Comparison of ENCODE assay signal across 9 cellular contexts in the genomic region with DNA sequence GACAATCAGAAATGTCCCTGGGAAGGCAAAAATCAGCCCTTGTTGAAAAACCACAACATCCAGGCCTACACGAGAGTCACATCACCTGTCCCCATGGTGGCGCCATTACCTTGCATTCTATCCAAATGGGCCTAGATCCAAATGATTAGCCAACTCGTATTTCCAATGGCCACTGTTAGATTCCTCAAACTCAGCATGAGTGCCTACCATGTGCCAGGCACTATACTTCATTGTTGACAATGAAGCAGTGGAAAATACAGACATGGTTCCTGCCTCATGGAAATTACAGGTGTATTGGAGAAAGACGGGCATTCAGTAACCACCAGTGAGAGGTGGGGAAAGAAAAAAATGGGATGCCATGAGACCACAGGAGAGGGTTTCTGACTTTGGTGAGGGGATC. TPM values are rescaled to one million over a fixed set of nuclear protein-coding genes. Genes with fewer than 3 reads are reported as not detected.
DNase-seq lines count a peak whose midpoint lies in the region; ATAC-seq, FAIRE-seq and TF ChIP-seq lines count a peak whose summit lies in the region.
"Had no signal": no experiment of that assay in that cellular context is flagged by ENCODE, and none has a peak within 500 bp of the region (broad histone marks: within the 10 kb centered on the region; RNA-seq: fewer than 3 reads in every experiment).

No MANE protein-coding gene starts in this region.

- 47 to 64% methylated on average over 4 of the region's 4 CpGs for WGBS in esophagus squamous epithelium, 2 donors

- H3K4me1 ChIP-seq in esophagus squamous epithelium = peaks cover 4 to 17% (median 4%) of the 10 kb centered on the region in 3 donors

- FAIRE-seq in G401.6 (lab: Jason Lieb, UNC) = peak; percentile 33
- no peak for FAIRE-seq in GM12891 (lab: Jason Lieb, UNC)

- H3K36me3 ChIP-seq in esophagus squamous epithelium = no peaks in the 10 kb centered on the region

- no peak overlapping the region for H3K27ac ChIP-seq in esophagus squamous epithelium

- no peaks in the 10 kb centered on the region for H3K27me3 ChIP-seq in esophagus squamous epithelium

- H3K9me3 ChIP-seq in esophagus squamous epithelium = no peaks in the 10 kb centered on the region

- no peak overlapping the region for H3K4me3 ChIP-seq in esophagus squamous epithelium

- ATAC-seq in GM19328 (IDR thresholded peaks at IDR 0.05; ENCODE audit: unreplicated experiment) = no peak
- no peak for ATAC-seq in HG03469 (IDR thresholded peaks at IDR 0.05; ENCODE audit: unreplicated experiment)

- intact Hi-C loops in esophagus squamous epithelium (cut with DNase I) = no loop called here

- TF ChIP-seq POLR2A in esophagus squamous epithelium (IDR thresholded peaks at IDR 0.05) (no peak), GM12891 (IDR thresholded peaks at IDR 0.05; ENCODE audit: low read depth, low read length) (no peak)

- DNase-seq in MV-4-11 (lab: John Stamatoyannopoulos, UW) (peak; percentile 21), SW 1271 (lab: John Stamatoyannopoulos, UW) (peak; percentile 14 to 36), esophagus squamous epithelium (lab: John Stamatoyannopoulos, UW) (no peak), GM12891 (ENCODE audit: insufficient read length, low spot score) (no peak)
- peak; percentile 46 for DNase-seq in stimulated activated CD4-positive, alpha-beta T cell treated with anti-CD3 and anti-CD28 coated beads, Interleukin-15, amount 100 ng/mL, for 24 hours
- DNase-seq: naive B cell had no signal

- TF ChIP-seq CTCF in esophagus squamous epithelium (IDR thresholded peaks at IDR 0.05) = peak in 4 of 6 experiments; percentile 24 to 59 (median 46)

TF ChIP-seq in GM12891, 5 proteins besides CTCF, POLR2A, EP300 and RAD21:
- no peak for TF ChIP-seq POLR2AphosphoS5 (IDR thresholded peaks at IDR 0.05; ENCODE audit: low read depth, low read length)
- no peak for TF ChIP-seq SPI1 (IDR thresholded peaks at IDR 0.05; ENCODE audit: low read depth, low read length)
- no peak for TF ChIP-seq PAX5 (IDR thresholded peaks at IDR 0.05; ENCODE audit: insufficient read depth, low read length, severe bottlenecking)
- TF ChIP-seq POU2F2 (IDR thresholded peaks at IDR 0.05; ENCODE audit: low read depth, low read length) = no peak
- no peak for TF ChIP-seq TAF1 (IDR thresholded peaks at IDR 0.05; ENCODE audit: low read depth, low read length)

RNA-seq across cellular contexts. Expression of gene CREB3L1, which starts 29.8 kb away (rescaled TPM):
- 1 to 10 TPM in 1 of 4 donors, under 1 TPM in 3; 0.13 to 2.1 (median 0.63) TPM for total RNA-seq in esophagus squamous epithelium
- 2.6 TPM for polyA plus RNA-seq in GM12891 (2012; ENCODE audit: low read depth, missing spikeins)

Comparison
In these comparisons a context has a peak if more than half of its experiments do, and no peak if none do; other contexts are left out.
1. DNase-seq: peak in MV-4-11 (single experiment), SW 1271 (2 of 2) and stimulated activated CD4-positive, alpha-beta T cell treated with anti-CD3 and anti-CD28 coated beads, Interleukin-15, amount 100 ng/mL, for 24 hours (single experiment); none in esophagus squamous epithelium (single experiment) and GM12891 (single experiment).